In the genomic region with DNA sequence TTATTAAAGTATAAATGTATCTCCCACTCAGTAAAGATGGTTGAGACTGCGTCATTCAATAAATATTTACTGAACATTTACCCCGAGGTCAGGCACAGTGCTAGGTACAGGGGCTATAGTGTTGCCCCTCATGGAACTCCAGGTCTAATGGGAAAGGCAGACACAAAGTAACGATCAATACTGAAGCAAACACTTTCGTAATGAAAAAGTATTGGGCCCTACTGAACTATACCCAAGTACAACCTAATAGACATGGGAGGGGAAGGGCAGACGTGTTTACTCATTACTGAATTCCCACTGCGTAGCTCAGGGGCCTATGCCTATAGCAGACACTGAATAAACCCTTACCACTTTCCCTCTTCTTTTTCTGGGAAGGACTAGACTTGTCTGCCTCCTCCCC, we compare ENCODE assay signal across 1 cellular context.
TF ChIP-seq lines count a peak whose summit lies in the region.

No MANE protein-coding gene starts in this region.

TF ChIP-seq in HepG2, 621 proteins besides CTCF, POLR2A, EP300 and RAD21 (continued from another document and continues in another):
- TF ChIP-seq, protein P1, sequence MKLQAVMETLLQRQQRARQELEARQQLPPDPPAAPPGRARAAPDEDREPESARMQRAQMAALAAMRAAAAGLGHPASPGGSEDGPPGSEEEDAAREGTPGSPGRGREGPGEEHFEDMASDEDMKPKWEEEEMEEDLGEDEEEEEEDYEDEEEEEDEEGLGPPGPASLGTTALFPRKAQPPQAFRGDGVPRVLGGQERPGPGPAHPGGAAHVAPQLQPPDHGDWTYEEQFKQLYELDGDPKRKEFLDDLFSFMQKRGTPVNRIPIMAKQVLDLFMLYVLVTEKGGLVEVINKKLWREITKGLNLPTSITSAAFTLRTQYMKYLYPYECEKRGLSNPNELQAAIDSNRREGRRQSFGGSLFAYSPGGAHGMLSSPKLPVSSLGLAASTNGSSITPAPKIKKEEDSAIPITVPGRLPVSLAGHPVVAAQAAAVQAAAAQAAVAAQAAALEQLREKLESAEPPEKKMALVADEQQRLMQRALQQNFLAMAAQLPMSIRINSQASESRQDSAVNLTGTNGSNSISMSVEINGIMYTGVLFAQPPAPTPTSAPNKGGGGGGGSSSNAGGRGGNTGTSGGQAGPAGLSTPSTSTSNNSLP (IDR thresholded peaks at IDR 0.05; ENCODE audit: low read depth, low read length) = no peak
- TF ChIP-seq, protein P2, sequence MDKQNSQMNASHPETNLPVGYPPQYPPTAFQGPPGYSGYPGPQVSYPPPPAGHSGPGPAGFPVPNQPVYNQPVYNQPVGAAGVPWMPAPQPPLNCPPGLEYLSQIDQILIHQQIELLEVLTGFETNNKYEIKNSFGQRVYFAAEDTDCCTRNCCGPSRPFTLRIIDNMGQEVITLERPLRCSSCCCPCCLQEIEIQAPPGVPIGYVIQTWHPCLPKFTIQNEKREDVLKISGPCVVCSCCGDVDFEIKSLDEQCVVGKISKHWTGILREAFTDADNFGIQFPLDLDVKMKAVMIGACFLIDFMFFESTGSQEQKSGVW (CRISPR knock-in tag; IDR thresholded peaks at IDR 0.05; ENCODE audit: borderline replicate concordance) = no peak
- TF ChIP-seq MIXL1 (CRISPR knock-in tag; IDR thresholded peaks at IDR 0.05) (peak; percentile 82), GTF2F1 (IDR thresholded peaks at IDR 0.05; ENCODE audit: low read length) (no peak), CAMTA2 (CRISPR knock-in tag; IDR thresholded peaks at IDR 0.05; ENCODE audit: borderline replicate concordance) (no peak), ZNF709 (CRISPR knock-in tag; IDR thresholded peaks at IDR 0.05) (no peak), GFI1 (CRISPR knock-in tag; IDR thresholded peaks at IDR 0.05; ENCODE audit: borderline replicate concordance) (no peak), HDAC1 (CRISPR knock-in tag; IDR thresholded peaks at IDR 0.05) (0 out of 2 replicates have a peak, but pooled peaks have one; percentile 48), ARID2 (CRISPR knock-in tag; IDR thresholded peaks at IDR 0.05; ENCODE audit: borderline replicate concordance) (no peak), ZFP90 (CRISPR knock-in tag; IDR thresholded peaks at IDR 0.05; ENCODE audit: borderline replicate concordance) (no peak), ESRRA (CRISPR knock-in tag; IDR thresholded peaks at IDR 0.05; ENCODE audit: low read depth) (no peak), CHD2 (IDR thresholded peaks at IDR 0.05; ENCODE audit: low read depth, low read length) (no peak), ARNT (IDR thresholded peaks at IDR 0.05) (no peak), MED1 (CRISPR knock-in tag; IDR thresholded peaks at IDR 0.05) (no peak), HOXA3 (CRISPR knock-in tag; IDR thresholded peaks at IDR 0.05) (0 out of 2 replicates have a peak, but pooled peaks have one; percentile 18), ZNF569 (CRISPR knock-in tag; IDR thresholded peaks at IDR 0.05; ENCODE audit: borderline replicate concordance) (no peak), HNRNPL (IDR thresholded peaks at IDR 0.05; ENCODE audit: low read depth, low read length) (no peak), ZSCAN21 (CRISPR knock-in tag; IDR thresholded peaks at IDR 0.05; ENCODE audit: borderline replicate concordance) (no peak), MIER2 (CRISPR knock-in tag; IDR thresholded peaks at IDR 0.05) (no peak), XBP1 (CRISPR knock-in tag; IDR thresholded peaks at IDR 0.05) (no peak), IRX3 (CRISPR knock-in tag; IDR thresholded peaks at IDR 0.05; ENCODE audit: borderline replicate concordance, low read depth) (no peak), CBFB (CRISPR knock-in tag; IDR thresholded peaks at IDR 0.05) (no peak), TBX2 (CRISPR knock-in tag; IDR thresholded peaks at IDR 0.05; ENCODE audit: borderline replicate concordance) (0 out of 2 replicates have a peak, but pooled peaks have one; percentile 31), HHEX (CRISPR knock-in tag; IDR thresholded peaks at IDR 0.05) (peak; percentile 69; the same call in 1 of the 2 replicates), MXI1 (IDR thresholded peaks at IDR 0.05; ENCODE audit: borderline replicate concordance, low read depth, low read length) (no peak), KLF6 (CRISPR knock-in tag; IDR thresholded peaks at IDR 0.05) (0 out of 2 replicates have a peak, but pooled peaks have one; percentile 31), HMGA1 (CRISPR knock-in tag; conservative IDR thresholded peaks at IDR 0.05) (no peak), ZNF792 (CRISPR knock-in tag; IDR thresholded peaks at IDR 0.05) (no peak), THAP11 (CRISPR knock-in tag; IDR thresholded peaks at IDR 0.05) (no peak), ZNF761 (CRISPR knock-in tag; conservative IDR thresholded peaks at IDR 0.05) (no peak), ZNF30 (CRISPR knock-in tag; IDR thresholded peaks at IDR 0.05) (no peak), NR2C2 (CRISPR knock-in tag; IDR thresholded peaks at IDR 0.05; ENCODE audit: borderline replicate concordance) (no peak), SAFB2 (CRISPR knock-in tag; IDR thresholded peaks at IDR 0.05; ENCODE audit: borderline replicate concordance, low read depth) (no peak), ZNF878 (CRISPR knock-in tag; IDR thresholded peaks at IDR 0.05) (no peak), ZNF616 (CRISPR knock-in tag; IDR thresholded peaks at IDR 0.05; ENCODE audit: low read depth) (no peak), ZFP82 (CRISPR knock-in tag; IDR thresholded peaks at IDR 0.05; ENCODE audit: borderline replicate concordance) (no peak)
- TF ChIP-seq, protein P3, sequence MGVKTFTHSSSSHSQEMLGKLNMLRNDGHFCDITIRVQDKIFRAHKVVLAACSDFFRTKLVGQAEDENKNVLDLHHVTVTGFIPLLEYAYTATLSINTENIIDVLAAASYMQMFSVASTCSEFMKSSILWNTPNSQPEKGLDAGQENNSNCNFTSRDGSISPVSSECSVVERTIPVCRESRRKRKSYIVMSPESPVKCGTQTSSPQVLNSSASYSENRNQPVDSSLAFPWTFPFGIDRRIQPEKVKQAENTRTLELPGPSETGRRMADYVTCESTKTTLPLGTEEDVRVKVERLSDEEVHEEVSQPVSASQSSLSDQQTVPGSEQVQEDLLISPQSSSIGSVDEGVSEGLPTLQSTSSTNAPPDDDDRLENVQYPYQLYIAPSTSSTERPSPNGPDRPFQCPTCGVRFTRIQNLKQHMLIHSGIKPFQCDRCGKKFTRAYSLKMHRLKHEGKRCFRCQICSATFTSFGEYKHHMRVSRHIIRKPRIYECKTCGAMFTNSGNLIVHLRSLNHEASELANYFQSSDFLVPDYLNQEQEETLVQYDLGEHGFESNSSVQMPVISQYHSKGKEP (CRISPR knock-in tag; IDR thresholded peaks at IDR 0.05) = no peak
- TF ChIP-seq, protein P4, sequence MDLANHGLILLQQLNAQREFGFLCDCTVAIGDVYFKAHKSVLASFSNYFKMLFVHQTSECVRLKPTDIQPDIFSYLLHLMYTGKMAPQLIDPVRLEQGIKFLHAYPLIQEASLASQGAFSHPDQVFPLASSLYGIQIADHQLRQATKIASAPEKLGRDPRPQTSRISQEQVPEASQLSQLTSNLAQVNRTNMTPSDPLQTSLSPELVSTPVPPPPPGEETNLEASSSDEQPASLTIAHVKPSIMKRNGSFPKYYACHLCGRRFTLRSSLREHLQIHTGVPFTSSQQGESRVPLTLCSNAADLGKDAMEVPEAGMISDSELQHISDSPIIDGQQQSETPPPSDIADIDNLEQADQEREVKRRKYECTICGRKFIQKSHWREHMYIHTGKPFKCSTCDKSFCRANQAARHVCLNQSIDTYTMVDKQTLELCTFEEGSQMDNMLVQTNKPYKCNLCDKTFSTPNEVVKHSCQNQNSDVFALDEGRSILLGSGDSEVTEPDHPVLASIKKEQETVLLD (CRISPR knock-in tag; IDR thresholded peaks at IDR 0.05; ENCODE audit: low read depth) = no peak
- TF ChIP-seq, protein P5, sequence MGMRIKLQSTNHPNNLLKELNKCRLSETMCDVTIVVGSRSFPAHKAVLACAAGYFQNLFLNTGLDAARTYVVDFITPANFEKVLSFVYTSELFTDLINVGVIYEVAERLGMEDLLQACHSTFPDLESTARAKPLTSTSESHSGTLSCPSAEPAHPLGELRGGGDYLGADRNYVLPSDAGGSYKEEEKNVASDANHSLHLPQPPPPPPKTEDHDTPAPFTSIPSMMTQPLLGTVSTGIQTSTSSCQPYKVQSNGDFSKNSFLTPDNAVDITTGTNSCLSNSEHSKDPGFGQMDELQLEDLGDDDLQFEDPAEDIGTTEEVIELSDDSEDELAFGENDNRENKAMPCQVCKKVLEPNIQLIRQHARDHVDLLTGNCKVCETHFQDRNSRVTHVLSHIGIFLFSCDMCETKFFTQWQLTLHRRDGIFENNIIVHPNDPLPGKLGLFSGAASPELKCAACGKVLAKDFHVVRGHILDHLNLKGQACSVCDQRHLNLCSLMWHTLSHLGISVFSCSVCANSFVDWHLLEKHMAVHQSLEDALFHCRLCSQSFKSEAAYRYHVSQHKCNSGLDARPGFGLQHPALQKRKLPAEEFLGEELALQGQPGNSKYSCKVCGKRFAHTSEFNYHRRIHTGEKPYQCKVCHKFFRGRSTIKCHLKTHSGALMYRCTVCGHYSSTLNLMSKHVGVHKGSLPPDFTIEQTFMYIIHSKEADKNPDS (CRISPR knock-in tag; IDR thresholded peaks at IDR 0.05) = peak; percentile 99
- TF ChIP-seq, protein P6, sequence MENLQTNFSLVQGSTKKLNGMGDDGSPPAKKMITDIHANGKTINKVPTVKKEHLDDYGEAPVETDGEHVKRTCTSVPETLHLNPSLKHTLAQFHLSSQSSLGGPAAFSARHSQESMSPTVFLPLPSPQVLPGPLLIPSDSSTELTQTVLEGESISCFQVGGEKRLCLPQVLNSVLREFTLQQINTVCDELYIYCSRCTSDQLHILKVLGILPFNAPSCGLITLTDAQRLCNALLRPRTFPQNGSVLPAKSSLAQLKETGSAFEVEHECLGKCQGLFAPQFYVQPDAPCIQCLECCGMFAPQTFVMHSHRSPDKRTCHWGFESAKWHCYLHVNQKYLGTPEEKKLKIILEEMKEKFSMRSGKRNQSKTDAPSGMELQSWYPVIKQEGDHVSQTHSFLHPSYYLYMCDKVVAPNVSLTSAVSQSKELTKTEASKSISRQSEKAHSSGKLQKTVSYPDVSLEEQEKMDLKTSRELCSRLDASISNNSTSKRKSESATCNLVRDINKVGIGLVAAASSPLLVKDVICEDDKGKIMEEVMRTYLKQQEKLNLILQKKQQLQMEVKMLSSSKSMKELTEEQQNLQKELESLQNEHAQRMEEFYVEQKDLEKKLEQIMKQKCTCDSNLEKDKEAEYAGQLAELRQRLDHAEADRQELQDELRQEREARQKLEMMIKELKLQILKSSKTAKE (CRISPR knock-in tag; IDR thresholded peaks at IDR 0.05; ENCODE audit: borderline replicate concordance) = 0 out of 2 replicates have a peak, but pooled peaks have one; percentile 29
- TF ChIP-seq, protein P7, sequence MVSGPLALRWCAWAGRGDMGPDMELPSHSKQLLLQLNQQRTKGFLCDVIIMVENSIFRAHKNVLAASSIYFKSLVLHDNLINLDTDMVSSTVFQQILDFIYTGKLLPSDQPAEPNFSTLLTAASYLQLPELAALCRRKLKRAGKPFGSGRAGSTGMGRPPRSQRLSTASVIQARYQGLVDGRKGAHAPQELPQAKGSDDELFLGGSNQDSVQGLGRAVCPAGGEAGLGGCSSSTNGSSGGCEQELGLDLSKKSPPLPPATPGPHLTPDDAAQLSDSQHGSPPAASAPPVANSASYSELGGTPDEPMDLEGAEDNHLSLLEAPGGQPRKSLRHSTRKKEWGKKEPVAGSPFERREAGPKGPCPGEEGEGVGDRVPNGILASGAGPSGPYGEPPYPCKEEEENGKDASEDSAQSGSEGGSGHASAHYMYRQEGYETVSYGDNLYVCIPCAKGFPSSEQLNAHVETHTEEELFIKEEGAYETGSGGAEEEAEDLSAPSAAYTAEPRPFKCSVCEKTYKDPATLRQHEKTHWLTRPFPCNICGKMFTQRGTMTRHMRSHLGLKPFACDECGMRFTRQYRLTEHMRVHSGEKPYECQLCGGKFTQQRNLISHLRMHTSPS (CRISPR knock-in tag; IDR thresholded peaks at IDR 0.05; ENCODE audit: low read depth) = no peak
- TF ChIP-seq, protein P8, sequence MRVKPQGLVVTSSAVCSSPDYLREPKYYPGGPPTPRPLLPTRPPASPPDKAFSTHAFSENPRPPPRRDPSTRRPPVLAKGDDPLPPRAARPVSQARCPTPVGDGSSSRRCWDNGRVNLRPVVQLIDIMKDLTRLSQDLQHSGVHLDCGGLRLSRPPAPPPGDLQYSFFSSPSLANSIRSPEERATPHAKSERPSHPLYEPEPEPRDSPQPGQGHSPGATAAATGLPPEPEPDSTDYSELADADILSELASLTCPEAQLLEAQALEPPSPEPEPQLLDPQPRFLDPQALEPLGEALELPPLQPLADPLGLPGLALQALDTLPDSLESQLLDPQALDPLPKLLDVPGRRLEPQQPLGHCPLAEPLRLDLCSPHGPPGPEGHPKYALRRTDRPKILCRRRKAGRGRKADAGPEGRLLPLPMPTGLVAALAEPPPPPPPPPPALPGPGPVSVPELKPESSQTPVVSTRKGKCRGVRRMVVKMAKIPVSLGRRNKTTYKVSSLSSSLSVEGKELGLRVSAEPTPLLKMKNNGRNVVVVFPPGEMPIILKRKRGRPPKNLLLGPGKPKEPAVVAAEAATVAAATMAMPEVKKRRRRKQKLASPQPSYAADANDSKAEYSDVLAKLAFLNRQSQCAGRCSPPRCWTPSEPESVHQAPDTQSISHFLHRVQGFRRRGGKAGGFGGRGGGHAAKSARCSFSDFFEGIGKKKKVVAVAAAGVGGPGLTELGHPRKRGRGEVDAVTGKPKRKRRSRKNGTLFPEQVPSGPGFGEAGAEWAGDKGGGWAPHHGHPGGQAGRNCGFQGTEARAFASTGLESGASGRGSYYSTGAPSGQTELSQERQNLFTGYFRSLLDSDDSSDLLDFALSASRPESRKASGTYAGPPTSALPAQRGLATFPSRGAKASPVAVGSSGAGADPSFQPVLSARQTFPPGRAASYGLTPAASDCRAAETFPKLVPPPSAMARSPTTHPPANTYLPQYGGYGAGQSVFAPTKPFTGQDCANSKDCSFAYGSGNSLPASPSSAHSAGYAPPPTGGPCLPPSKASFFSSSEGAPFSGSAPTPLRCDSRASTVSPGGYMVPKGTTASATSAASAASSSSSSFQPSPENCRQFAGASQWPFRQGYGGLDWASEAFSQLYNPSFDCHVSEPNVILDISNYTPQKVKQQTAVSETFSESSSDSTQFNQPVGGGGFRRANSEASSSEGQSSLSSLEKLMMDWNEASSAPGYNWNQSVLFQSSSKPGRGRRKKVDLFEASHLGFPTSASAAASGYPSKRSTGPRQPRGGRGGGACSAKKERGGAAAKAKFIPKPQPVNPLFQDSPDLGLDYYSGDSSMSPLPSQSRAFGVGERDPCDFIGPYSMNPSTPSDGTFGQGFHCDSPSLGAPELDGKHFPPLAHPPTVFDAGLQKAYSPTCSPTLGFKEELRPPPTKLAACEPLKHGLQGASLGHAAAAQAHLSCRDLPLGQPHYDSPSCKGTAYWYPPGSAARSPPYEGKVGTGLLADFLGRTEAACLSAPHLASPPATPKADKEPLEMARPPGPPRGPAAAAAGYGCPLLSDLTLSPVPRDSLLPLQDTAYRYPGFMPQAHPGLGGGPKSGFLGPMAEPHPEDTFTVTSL (CRISPR knock-in tag; IDR thresholded peaks at IDR 0.05; ENCODE audit: borderline replicate concordance) = peak; percentile 44; the same call in 1 of the 2 replicates
